Comparison of ENCODE assay signal across 22 cellular contexts in the genomic region with DNA sequence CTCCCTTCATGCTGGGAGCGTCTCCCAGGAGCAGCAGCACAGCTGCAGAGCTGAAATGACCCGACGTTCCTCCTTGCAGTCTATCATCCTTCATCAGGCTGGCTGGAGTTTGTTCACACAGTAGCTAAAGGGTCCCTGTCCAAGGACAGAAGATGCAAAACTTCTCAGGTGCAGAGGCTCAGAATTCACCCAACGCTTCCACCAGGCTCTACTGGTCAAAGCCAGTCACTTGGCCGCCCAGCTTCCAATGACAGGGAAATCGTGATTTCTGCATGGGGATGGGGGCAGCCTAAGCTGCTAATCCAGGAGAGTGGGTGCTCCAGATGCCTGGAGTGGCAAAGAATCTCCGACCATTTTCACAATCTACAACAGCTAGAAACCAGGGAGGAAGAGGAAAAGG.
"Had no signal": no experiment of that assay in that cellular context is flagged by ENCODE, and none has a peak within 500 bp of the region (broad histone marks: within the 10 kb centered on the region; RNA-seq: fewer than 3 reads in every experiment).

No MANE protein-coding gene starts in this region.

- H2AFZ ChIP-seq: hepatocyte had no signal

- H3K27me3 ChIP-seq: esophagus squamous epithelium, gastrocnemius medialis, hepatocyte had no signal

- H3K27ac ChIP-seq: esophagus squamous epithelium, gastrocnemius medialis, hepatocyte, left lung, lower lobe of right lung had no signal

- H3K36me3 ChIP-seq: esophagus squamous epithelium, gastrocnemius medialis, left lung, lower lobe of right lung had no signal

- H3K79me2 ChIP-seq: hepatocyte had no signal

- H3K4me1 ChIP-seq: esophagus squamous epithelium, gastrocnemius medialis, left lung, lower lobe of right lung had no signal

- ATAC-seq: gastrocnemius medialis; left cardiac atrium; left lung; left ventricle myocardium superior; lower lobe of right lung; naive thymus-derived CD4-positive, alpha-beta T cell had no signal

- H3K4me3 ChIP-seq: esophagus squamous epithelium, gastrocnemius medialis, hepatocyte, left lung, lower lobe of right lung had no signal

- H3K9me3 ChIP-seq: gastrocnemius medialis, lower lobe of right lung had no signal

- FAIRE-seq: colon, endothelial cell of umbilical vein, keratinocyte had no signal

- DNase-seq: cortex of kidney; effector CD4-positive, alpha-beta T cell; effector memory CD4-positive, alpha-beta T cell; esophagus squamous epithelium; foreskin fibroblast; foreskin melanocyte; gastrocnemius medialis; glutamatergic neuron; hypothalamus; immature natural killer cell; left cardiac atrium; left lung; left ventricle myocardium superior; lower lobe of right lung; mammary epithelial cell; mesendoderm; midbrain; naive thymus-derived CD4-positive, alpha-beta T cell had no signal

- H3K4me2 ChIP-seq: hepatocyte had no signal
